Comparison of ENCODE assay signal across 17 cellular contexts in genomic region chr15:56868251-56868650, GRCh38. TPM values are rescaled to one million over a fixed set of nuclear protein-coding genes. Genes with fewer than 3 reads are reported as not detected.
A peak's percentile ranks its signal among the peaks of the same experiment; 100 is the strongest.
DNase-seq lines count a peak whose midpoint lies in the region; ATAC-seq, FAIRE-seq and TF ChIP-seq lines count a peak whose summit lies in the region.
"Had no signal": no experiment of that assay in that cellular context is flagged by ENCODE, and none has a peak within 500 bp of the region (broad histone marks: within the 10 kb centered on the region; RNA-seq: fewer than 3 reads in every experiment).

No MANE protein-coding gene starts in this region.

- DNase-seq in A549 (ENCODE audit: low read depth in 1 of 2, low spot score in 1 of 2) = no peak
- DNase-seq in Karpas-422 = peak; percentile 73
- peak; percentile 54 for DNase-seq in NCI-H82 treated with DMSO at 0.1 percent for 48 hours (lab: John Stamatoyannopoulos, UW; ENCODE audit: unreplicated experiment)
- DNase-seq in memory B cell (ENCODE audit: low spot score in 2 of 2) = no peak
- no peak for DNase-seq in effector CD4-positive, alpha-beta T cell
- no peak for DNase-seq in Kasumi-1 (lab: John Stamatoyannopoulos, UW)
- DNase-seq: 8988T; BE2C; CD4-positive, alpha-beta memory T cell; DMS79; EL; GM23248; H7 had no signal

- H3K4me1 ChIP-seq in A549 (peaks cover 15% of the 10 kb centered on the region), Karpas-422 (ENCODE audit: low read length) (peaks cover 32% of the 10 kb centered on the region)
- H3K4me1 ChIP-seq: BE2C had no signal

- no peaks in the 10 kb centered on the region for H3K9me3 Mint-ChIP-seq in memory B cell
- H3K9me3 Mint-ChIP-seq: CD4-positive, alpha-beta memory T cell had no signal

- ATAC-seq in A549 (no peak), memory B cell (ENCODE audit: low read depth) (no peak), HG02610 (IDR thresholded peaks at IDR 0.05; ENCODE audit: unreplicated experiment) (no peak)

- H3K27me3 ChIP-seq in Karpas-422 (ENCODE audit: low read length) = no peaks in the 10 kb centered on the region
- H3K27me3 ChIP-seq: BE2C had no signal

- no peaks in the 10 kb centered on the region for H3K9me2 ChIP-seq in Karpas-422 (replicated peaks; ENCODE audit: insufficient read depth, low read length)

- no peaks in the 10 kb centered on the region for H4K20me1 ChIP-seq in Karpas-422 (ENCODE audit: insufficient read depth, low read depth, low read length)

- H3K27ac ChIP-seq in A549 (no peak overlapping the region), Karpas-422 (ENCODE audit: low read length) (peak overlapping the region; percentile 57)
- H3K27ac ChIP-seq: C4-2B, GM23248 had no signal

- TF ChIP-seq POLR2A in A549 (IDR thresholded peaks at IDR 0.05; ENCODE audit: low read length) = no peak

- no peak for TF ChIP-seq RAD21 in A549 (conservative IDR thresholded peaks at IDR 0.05 in 1 of 2, IDR thresholded peaks at IDR 0.05 in 1 of 2)

- POLR2A ChIA-PET in A549 (lab: Yijun Ruan, JAX) = interaction anchor here (1.2 kb wide), 1 partner anchor 135 kb away, joined by 4 read pairs; the partner anchor contains the start of gene ZNF280D

- H3K4me2 ChIP-seq in A549 (no peak overlapping the region), Karpas-422 (ENCODE audit: low read depth, low read length, poor library complexity, severe bottlenecking) (peak overlapping the region; percentile 41)

- no peaks in the 10 kb centered on the region for H3K36me3 Mint-ChIP-seq in memory B cell
- H3K36me3 Mint-ChIP-seq: CD4-positive, alpha-beta memory T cell had no signal

- H3K4me3 Mint-ChIP-seq in memory B cell = no peak overlapping the region
- H3K4me3 Mint-ChIP-seq: CD4-positive, alpha-beta memory T cell had no signal

- H3K9ac ChIP-seq in Karpas-422 (ENCODE audit: low read length) = no peak overlapping the region
- H3K9ac ChIP-seq: GM23248 had no signal

- 89% methylated on average over 2 of the region's 2 CpGs for WGBS in A549 (ENCODE audit: missing lambda C conversion rate)

- H3K9me3 ChIP-seq in A549 (no peaks in the 10 kb centered on the region), Karpas-422 (ENCODE audit: low read length) (no peaks in the 10 kb centered on the region)
- H3K9me3 ChIP-seq: BE2C had no signal

- no peak for TF ChIP-seq EP300 in A549 (IDR thresholded peaks at IDR 0.05)

- H3K4me1 Mint-ChIP-seq in memory B cell = no peaks in the 10 kb centered on the region
- H3K4me1 Mint-ChIP-seq: CD4-positive, alpha-beta memory T cell had no signal

- no peak for TF ChIP-seq CTCF in A549 (IDR thresholded peaks at IDR 0.05)

- H2AFZ ChIP-seq in Karpas-422 (ENCODE audit: low read length) = peak overlapping the region; percentile 37; the same call in 1 of the 2 replicates
- H2AFZ ChIP-seq: GM23248 had no signal

- peak overlapping the region; percentile 28 for H3K27ac Mint-ChIP-seq in memory B cell
- H3K27ac Mint-ChIP-seq: CD4-positive, alpha-beta memory T cell had no signal

- H3K36me3 ChIP-seq in Karpas-422 (ENCODE audit: insufficient read depth, low read length) = no peaks in the 10 kb centered on the region
- H3K36me3 ChIP-seq: BE2C had no signal

- H3K4me3 ChIP-seq in A549 (no peak overlapping the region), Karpas-422 (ENCODE audit: low read length) (no peak overlapping the region)
- H3K4me3 ChIP-seq: GM23248 had no signal

- FAIRE-seq in A549 (lab: Jason Lieb, UNC) = peak; percentile 43
- FAIRE-seq: G401.6, GM12891 had no signal

- H3K27me3 Mint-ChIP-seq in memory B cell = no peaks in the 10 kb centered on the region
- H3K27me3 Mint-ChIP-seq: CD4-positive, alpha-beta memory T cell had no signal

- CTCF ChIA-PET in A549 (lab: Yijun Ruan, JAX) = interaction anchor here (2.2 kb wide), 1 partner anchor 44 kb away, joined by 7 read pairs; no protein-coding TSS in a partner anchor

- H3K79me2 ChIP-seq in Karpas-422 (ENCODE audit: low read length) = no peaks in the 10 kb centered on the region

TF ChIP-seq in A549, 52 proteins besides CTCF, POLR2A, EP300 and RAD21:
- TF ChIP-seq NPAS2 (CRISPR knock-in tag; IDR thresholded peaks at IDR 0.05; ENCODE audit: borderline replicate concordance) (no peak), CBX2 (IDR thresholded peaks at IDR 0.05; ENCODE audit: borderline replicate concordance, low read depth) (no peak), JUN (IDR thresholded peaks at IDR 0.05) (no peak), MAFK (IDR thresholded peaks at IDR 0.05; ENCODE audit: partially characterized antibody) (no peak), ZFP36 (IDR thresholded peaks at IDR 0.05; ENCODE audit: borderline replicate concordance, partially characterized antibody) (no peak), HOXB13 (CRISPR knock-in tag; IDR thresholded peaks at IDR 0.05; ENCODE audit: low read depth) (no peak), RARB (CRISPR knock-in tag; IDR thresholded peaks at IDR 0.05) (no peak), RCOR1 (IDR thresholded peaks at IDR 0.05; ENCODE audit: low read depth, low read length) (no peak), HOXB5 (CRISPR knock-in tag; IDR thresholded peaks at IDR 0.05) (no peak), ESRRA (IDR thresholded peaks at IDR 0.05; ENCODE audit: borderline replicate concordance, low read length) (no peak), SMC3 (IDR thresholded peaks at IDR 0.05) (no peak), HOXA7 (CRISPR knock-in tag; IDR thresholded peaks at IDR 0.05) (no peak), NR3C1 (IDR thresholded peaks at IDR 0.05) (no peak), TP53 (CRISPR knock-in tag; IDR thresholded peaks at IDR 0.05) (no peak), ZSCAN20 (CRISPR knock-in tag; IDR thresholded peaks at IDR 0.05) (no peak), CHD2 (IDR thresholded peaks at IDR 0.05; ENCODE audit: low read length, partially characterized antibody) (no peak), FOSB (CRISPR knock-in tag; IDR thresholded peaks at IDR 0.05) (no peak), MAZ (IDR thresholded peaks at IDR 0.05; ENCODE audit: borderline replicate concordance, low read depth, low read length) (no peak), EHF (CRISPR knock-in tag; IDR thresholded peaks at IDR 0.05) (no peak), POLR2AphosphoS2 (conservative IDR thresholded peaks at IDR 0.05; ENCODE audit: low read length) (no peak)

RNA-seq across cellular contexts. Expression of gene TCF12, which starts 50.2 kb away (rescaled TPM):
- polyA plus RNA-seq in A549 (2011; rRNA removed) = 121 and 165 TPM in 2 replicates
- polyA plus RNA-seq in A549 (2012; cell fraction: cytosol; rRNA removed) = 28.5 and 37.2 TPM in 2 replicates
- polyA plus RNA-seq in A549 (2012; cell fraction: nucleus; rRNA removed) = 18.7 and 21.9 TPM in 2 replicates
- polyA plus RNA-seq in A549 (2017; fragmentation: RNase III; extraction: RNeasy Plus Mini Kit Qiagen cat#74134 plus additional on column Dnase treatment) = 34.1 to 36.3 TPM (median 35.5 TPM) in 3 replicates
- 247 and 252 TPM in 2 replicates for polyA minus RNA-seq in A549 (2011; rRNA and poly(A)+ RNA removed)
- 189 and 287 TPM in 2 replicates for total RNA-seq in Karpas-422 (2014; rRNA removed; shearing (Covaris generic); ENCODE audit: low replicate concordance)

Comparison
In these comparisons a context has a peak if more than half of its experiments do, and no peak if none do; other contexts are left out.
1. DNase-seq: peak in Karpas-422 (single experiment) and NCI-H82 treated with DMSO at 0.1 percent for 48 hours (single experiment); none in A549 (0 of 2), memory B cell (0 of 2), effector CD4-positive, alpha-beta T cell (single experiment) and Kasumi-1 (0 of 2).